In the genomic region with DNA sequence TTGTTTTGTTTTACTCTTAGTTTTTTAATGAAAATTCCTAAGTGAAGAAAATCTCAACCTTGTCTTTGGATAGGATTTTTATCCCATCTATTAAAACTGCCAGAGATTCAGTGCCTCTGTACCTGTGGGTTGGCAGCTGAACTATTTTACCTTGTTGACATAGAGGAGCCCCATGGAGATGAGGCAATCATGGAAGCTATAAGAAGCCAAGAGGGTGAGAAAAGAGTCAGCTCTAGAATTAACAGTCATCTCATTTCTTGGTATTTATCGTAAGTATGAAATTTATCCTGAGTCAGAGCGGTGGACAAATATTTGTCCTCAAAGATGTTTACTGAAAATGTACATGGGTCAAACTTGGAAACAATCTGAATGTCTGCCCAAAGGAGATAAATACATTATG, we compare ENCODE assay signal across 15 cellular contexts. TPM values are rescaled to one million over a fixed set of nuclear protein-coding genes. Genes with fewer than 3 reads are reported as not detected.
DNase-seq lines count a peak whose midpoint lies in the region; ATAC-seq and TF ChIP-seq lines count a peak whose summit lies in the region.
"Had no signal": no experiment of that assay in that cellular context is flagged by ENCODE, and none has a peak within 500 bp of the region (broad histone marks: within the 10 kb centered on the region; RNA-seq: fewer than 3 reads in every experiment).

No MANE protein-coding gene starts in this region.

- H3K27ac Mint-ChIP-seq in activated CD8-positive, alpha-beta T cell treated with anti-CD3 and anti-CD28 coated beads for 36 hours = peak overlapping the region; percentile 62
- H3K27ac Mint-ChIP-seq in activated CD8-positive, alpha-beta T cell treated with anti-CD3 and anti-CD28 coated beads, Interleukin-2, amount 10 ng/mL, durations not matched to agents 7 days and 5 days = no peak overlapping the region
- H3K27ac Mint-ChIP-seq in activated T-helper 17 cell treated with anti-CD3 and anti-CD28 coated beads, Interleukin-2, amount 50 U/mL, for 72 hours = peak overlapping the region; percentile 85
- H3K27ac Mint-ChIP-seq in stimulated activated effector memory CD8-positive, alpha-beta T cell treated with anti-CD3 and anti-CD28 coated beads, Interleukin-12 subunit alpha, Interleukin-12 subunit beta, amount 100 ng/mL, for 72 hours = peak overlapping the region; percentile 73
- H3K27ac Mint-ChIP-seq: CD14-positive monocyte had no signal

- H3K4me1 Mint-ChIP-seq in activated CD8-positive, alpha-beta T cell treated with anti-CD3 and anti-CD28 coated beads for 36 hours (ENCODE audit: low read depth) = peaks cover 23% of the 10 kb centered on the region
- H3K4me1 Mint-ChIP-seq in activated CD8-positive, alpha-beta T cell treated with anti-CD3 and anti-CD28 coated beads, Interleukin-2, amount 10 ng/mL, durations not matched to agents 7 days and 5 days (ENCODE audit: low read depth) = peaks cover 26% of the 10 kb centered on the region
- H3K4me1 Mint-ChIP-seq in activated T-helper 17 cell treated with anti-CD3 and anti-CD28 coated beads, Interleukin-2, amount 50 U/mL, for 72 hours = peaks cover 32% of the 10 kb centered on the region
- H3K4me1 Mint-ChIP-seq in stimulated activated effector memory CD8-positive, alpha-beta T cell treated with anti-CD3 and anti-CD28 coated beads, Interleukin-12 subunit alpha, Interleukin-12 subunit beta, amount 100 ng/mL, for 72 hours = peaks cover 36% of the 10 kb centered on the region

- WGBS in suprapubic skin = 95% methylated on average over 2 of the region's 2 CpGs

- H3K27me3 ChIP-seq in suprapubic skin = no peaks in the 10 kb centered on the region

- CTCF ChIA-PET in activated CD8-positive, alpha-beta T cell treated with anti-CD3 and anti-CD28 coated beads for 36 hours (lab: Charles Lee) = interaction anchor here (1.0 kb wide), 2 partner anchors 8 to 34 kb away, joined by 3 to 5 read pairs; no protein-coding TSS in a partner anchor
- CTCF ChIA-PET in activated CD8-positive, alpha-beta T cell treated with anti-CD3 and anti-CD28 coated beads, Interleukin-2, amount 10 ng/mL, durations not matched to agents 7 days and 5 days (lab: Charles Lee) = no interaction called here

- H3K27ac ChIP-seq in suprapubic skin = no peak overlapping the region
- H3K27ac ChIP-seq: RWPE1 had no signal

- no peak overlapping the region for H3K4me3 Mint-ChIP-seq in activated CD8-positive, alpha-beta T cell treated with anti-CD3 and anti-CD28 coated beads for 36 hours
- H3K4me3 Mint-ChIP-seq in activated CD8-positive, alpha-beta T cell treated with anti-CD3 and anti-CD28 coated beads, Interleukin-2, amount 10 ng/mL, durations not matched to agents 7 days and 5 days = no peak overlapping the region
- H3K4me3 Mint-ChIP-seq in activated T-helper 17 cell treated with anti-CD3 and anti-CD28 coated beads, Interleukin-2, amount 50 U/mL, for 72 hours = peak overlapping the region; percentile 52
- H3K4me3 Mint-ChIP-seq in stimulated activated effector memory CD8-positive, alpha-beta T cell treated with anti-CD3 and anti-CD28 coated beads, Interleukin-12 subunit alpha, Interleukin-12 subunit beta, amount 100 ng/mL, for 72 hours = peak overlapping the region; percentile 28
- H3K4me3 Mint-ChIP-seq: CD14-positive monocyte had no signal

- no peaks in the 10 kb centered on the region for H3K9me3 Mint-ChIP-seq in activated CD8-positive, alpha-beta T cell treated with anti-CD3 and anti-CD28 coated beads for 36 hours
- H3K9me3 Mint-ChIP-seq in activated CD8-positive, alpha-beta T cell treated with anti-CD3 and anti-CD28 coated beads, Interleukin-2, amount 10 ng/mL, durations not matched to agents 7 days and 5 days (ENCODE audit: insufficient read depth) = peaks cover 6% of the 10 kb centered on the region
- H3K9me3 Mint-ChIP-seq in activated T-helper 17 cell treated with anti-CD3 and anti-CD28 coated beads, Interleukin-2, amount 50 U/mL, for 72 hours = no peaks in the 10 kb centered on the region
- peaks cover 2% of the 10 kb centered on the region for H3K9me3 Mint-ChIP-seq in stimulated activated effector memory CD8-positive, alpha-beta T cell treated with anti-CD3 and anti-CD28 coated beads, Interleukin-12 subunit alpha, Interleukin-12 subunit beta, amount 100 ng/mL, for 72 hours

- no peak for TF ChIP-seq EP300 in suprapubic skin (IDR thresholded peaks at IDR 0.05)

- no peak for TF ChIP-seq POLR2A in suprapubic skin (IDR thresholded peaks at IDR 0.05)

- H3K4me3 ChIP-seq in suprapubic skin = no peak overlapping the region

- intact Hi-C loops in activated CD8-positive, alpha-beta T cell treated with anti-CD3 and anti-CD28 coated beads for 36 hours (cut with micrococcal nuclease) = loop anchor here (5.0 kb wide), 1 partner anchor 35 kb away; a partner anchor contains a TSS

- peak; percentile 78 for ATAC-seq in activated CD8-positive, alpha-beta T cell treated with anti-CD3 and anti-CD28 coated beads for 36 hours
- no peak for ATAC-seq in activated CD8-positive, alpha-beta T cell treated with anti-CD3 and anti-CD28 coated beads, Interleukin-2, amount 10 ng/mL, durations not matched to agents 7 days and 5 days
- peak; percentile 10 for ATAC-seq in HG03342 (IDR thresholded peaks at IDR 0.05; ENCODE audit: unreplicated experiment)
- peak; percentile 78 for ATAC-seq in activated T-helper 17 cell treated with anti-CD3 and anti-CD28 coated beads, Interleukin-2, amount 50 U/mL, for 72 hours (replicated peaks)
- peak; percentile 91 for ATAC-seq in stimulated activated effector memory CD8-positive, alpha-beta T cell treated with anti-CD3 and anti-CD28 coated beads, Interleukin-12 subunit alpha, Interleukin-12 subunit beta, amount 100 ng/mL, for 72 hours
- ATAC-seq in HG02642 (IDR thresholded peaks at IDR 0.05; ENCODE audit: poor library complexity, unreplicated experiment) = no peak

- H3K9me3 ChIP-seq in suprapubic skin = no peaks in the 10 kb centered on the region

- POLR2A ChIA-PET in activated CD8-positive, alpha-beta T cell treated with anti-CD3 and anti-CD28 coated beads for 36 hours (lab: Charles Lee) = interaction anchor here (0.8 to 2.7 kb wide), 3 partner anchors 34 to 332 kb away, joined by 3 to 10 read pairs (median 3); no protein-coding TSS in a partner anchor
- POLR2A ChIA-PET in activated CD8-positive, alpha-beta T cell treated with anti-CD3 and anti-CD28 coated beads, Interleukin-2, amount 10 ng/mL, durations not matched to agents 7 days and 5 days (lab: Charles Lee) = interaction anchor here (0.9 to 1.4 kb wide), 2 partner anchors 14 to 37 kb away, joined by 4 read pairs; no protein-coding TSS in a partner anchor

- TF ChIP-seq CTCF in activated CD8-positive, alpha-beta T cell treated with anti-CD3 and anti-CD28 coated beads for 36 hours (IDR thresholded peaks at IDR 0.05) = no peak
- TF ChIP-seq CTCF in suprapubic skin (IDR thresholded peaks at IDR 0.05) = no peak

- H3K36me3 ChIP-seq in suprapubic skin = no peaks in the 10 kb centered on the region

- DNase-seq in activated CD8-positive, alpha-beta T cell treated with anti-CD3 and anti-CD28 coated beads for 36 hours = no peak
- no peak for DNase-seq in activated CD8-positive, alpha-beta T cell treated with anti-CD3 and anti-CD28 coated beads, Interleukin-2, amount 10 ng/mL, durations not matched to agents 7 days and 5 days
- no peak for DNase-seq in stimulated activated effector memory CD8-positive, alpha-beta T cell treated with anti-CD3 and anti-CD28 coated beads, Interleukin-12 subunit alpha, Interleukin-12 subunit beta, amount 100 ng/mL, for 72 hours (ENCODE audit: low spot score in 2 of 2)
- no peak for DNase-seq in suprapubic skin (ENCODE audit: low spot score in 2 of 2)
- DNase-seq: COR-L47, DMS153, EL, Karpas-422, NCI-H2029 treated with DMSO at 0.1 percent for 48 hours, NCI-H510A treated with DMSO at 0.1 percent for 48 hours had no signal

- H3K27me3 Mint-ChIP-seq in activated CD8-positive, alpha-beta T cell treated with anti-CD3 and anti-CD28 coated beads for 36 hours = no peaks in the 10 kb centered on the region
- no peaks in the 10 kb centered on the region for H3K27me3 Mint-ChIP-seq in activated CD8-positive, alpha-beta T cell treated with anti-CD3 and anti-CD28 coated beads, Interleukin-2, amount 10 ng/mL, durations not matched to agents 7 days and 5 days (ENCODE audit: low read depth)
- H3K27me3 Mint-ChIP-seq in activated T-helper 17 cell treated with anti-CD3 and anti-CD28 coated beads, Interleukin-2, amount 50 U/mL, for 72 hours = no peaks in the 10 kb centered on the region

- no peaks in the 10 kb centered on the region for H3K4me1 ChIP-seq in suprapubic skin

- no peaks in the 10 kb centered on the region for H3K36me3 Mint-ChIP-seq in activated CD8-positive, alpha-beta T cell treated with anti-CD3 and anti-CD28 coated beads for 36 hours (ENCODE audit: low read depth)
- peaks cover 13% of the 10 kb centered on the region for H3K36me3 Mint-ChIP-seq in activated CD8-positive, alpha-beta T cell treated with anti-CD3 and anti-CD28 coated beads, Interleukin-2, amount 10 ng/mL, durations not matched to agents 7 days and 5 days (ENCODE audit: low read depth)
- H3K36me3 Mint-ChIP-seq in activated T-helper 17 cell treated with anti-CD3 and anti-CD28 coated beads, Interleukin-2, amount 50 U/mL, for 72 hours (ENCODE audit: low read depth) = no peaks in the 10 kb centered on the region
- no peaks in the 10 kb centered on the region for H3K36me3 Mint-ChIP-seq in stimulated activated effector memory CD8-positive, alpha-beta T cell treated with anti-CD3 and anti-CD28 coated beads, Interleukin-12 subunit alpha, Interleukin-12 subunit beta, amount 100 ng/mL, for 72 hours

RNA-seq across cellular contexts. Expression of a gene that starts 35.8 kb away (rescaled TPM):
- 10 to 100 TPM; 17.7 to 19.2 TPM for total RNA-seq in activated CD8-positive, alpha-beta T cell treated with anti-CD3 and anti-CD28 coated beads for 36 hours
- 10 to 100 TPM; 33.9 to 39.5 TPM for total RNA-seq in activated CD8-positive, alpha-beta T cell treated with anti-CD3 and anti-CD28 coated beads, Interleukin-2, amount 10 ng/mL, durations not matched to agents 7 days and 5 days
- 10 to 100 TPM; 41.6 to 44.8 TPM for total RNA-seq in activated T-helper 17 cell treated with anti-CD3 and anti-CD28 coated beads, Interleukin-2, amount 50 U/mL, for 72 hours
- 10 to 100 TPM; 16.8 to 84.2 (median 32.2) TPM for total RNA-seq in suprapubic skin

Comparison
In these comparisons a context has a peak if more than half of its experiments do, and no peak if none do; other contexts are left out.
1. ATAC-seq: peak in activated CD8-positive, alpha-beta T cell treated with anti-CD3 and anti-CD28 coated beads for 36 hours (single experiment), HG03342 (single experiment), activated T-helper 17 cell treated with anti-CD3 and anti-CD28 coated beads, Interleukin-2, amount 50 U/mL, for 72 hours (single experiment) and stimulated activated effector memory CD8-positive, alpha-beta T cell treated with anti-CD3 and anti-CD28 coated beads, Interleukin-12 subunit alpha, Interleukin-12 subunit beta, amount 100 ng/mL, for 72 hours (single experiment); none in activated CD8-positive, alpha-beta T cell treated with anti-CD3 and anti-CD28 coated beads, Interleukin-2, amount 10 ng/mL, durations not matched to agents 7 days and 5 days (single experiment) and HG02642 (single experiment).
2. H3K4me3 Mint-ChIP-seq: peak in activated T-helper 17 cell treated with anti-CD3 and anti-CD28 coated beads, Interleukin-2, amount 50 U/mL, for 72 hours (single experiment) and stimulated activated effector memory CD8-positive, alpha-beta T cell treated with anti-CD3 and anti-CD28 coated beads, Interleukin-12 subunit alpha, Interleukin-12 subunit beta, amount 100 ng/mL, for 72 hours (single experiment); none in activated CD8-positive, alpha-beta T cell treated with anti-CD3 and anti-CD28 coated beads for 36 hours (single experiment) and activated CD8-positive, alpha-beta T cell treated with anti-CD3 and anti-CD28 coated beads, Interleukin-2, amount 10 ng/mL, durations not matched to agents 7 days and 5 days (single experiment).